In the genomic region with DNA sequence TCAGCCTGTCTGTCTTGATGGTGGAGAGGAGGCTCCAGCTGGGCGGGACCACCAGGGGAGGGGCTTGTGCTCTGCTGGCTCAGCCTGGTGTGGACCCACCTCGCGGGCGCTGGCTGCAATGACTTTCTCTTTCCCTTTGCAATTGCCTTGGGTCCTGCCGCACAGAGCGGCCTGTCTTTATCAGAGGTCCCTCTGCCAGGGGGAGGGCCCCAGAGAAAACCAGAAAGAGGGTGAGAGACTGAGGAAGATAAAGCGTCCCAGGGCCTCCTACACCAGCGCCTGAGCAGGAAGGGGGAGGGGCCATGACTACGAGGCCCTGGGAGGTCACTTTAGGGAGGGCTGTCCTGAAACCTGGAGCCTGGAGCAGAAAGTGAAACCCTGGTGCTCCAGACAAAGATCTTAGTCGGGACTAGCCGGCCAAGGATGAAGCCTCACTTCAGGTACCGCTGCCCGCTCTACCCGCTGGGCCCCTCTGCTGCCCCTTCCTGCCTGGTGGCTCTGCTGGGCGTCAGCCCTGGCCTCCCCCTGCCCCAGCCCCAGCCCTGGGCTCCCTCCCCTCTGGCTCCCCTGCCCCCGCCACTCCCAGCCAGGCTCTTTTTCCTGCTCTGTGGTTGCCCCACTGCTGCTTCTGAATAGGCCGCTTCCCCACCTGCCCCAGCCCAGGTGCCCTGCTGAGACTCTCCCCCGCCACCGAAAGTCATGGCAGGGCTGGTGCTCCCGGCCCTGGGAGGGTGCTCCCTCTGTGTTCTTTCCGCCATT, we compare ENCODE assay signal across 8 cellular contexts. TPM values are rescaled to one million over a fixed set of nuclear protein-coding genes. Genes with fewer than 3 reads are reported as not detected.
DNase-seq lines count a peak whose midpoint lies in the region; ATAC-seq and TF ChIP-seq lines count a peak whose summit lies in the region.
"Not testable (repeated sequence)": the region's sequence is repeated elsewhere in the genome, so short reads cannot be mapped to it uniquely, and the experiment has no call there.

A gene (plus strand): TSS at position 327 of the 759 bp plus-strand sequence. CDS start 97 bp downstream, at position 424.

- H3K27ac ChIP-seq in esophagus (ENCODE audit: low read depth in 2 of 2, low read length in 1 of 2), result peak within 1 kb of the TSS; percentile 76 to 82

- TF ChIP-seq POLR2A in Raji (IDR thresholded peaks at IDR 0.05; ENCODE audit: insufficient read depth, low read depth, low read length), result peak; percentile 44; the same call in 1 of the 2 replicates

- H3K27me3 Mint-ChIP-seq in Caco-2 (ENCODE audit: insufficient read depth, unreplicated experiment); activated T-cell treated with anti-CD3 and anti-CD28 coated beads, Interleukin-2, amount 50 U/mL, for 72 hours (ENCODE audit: low read depth): not testable (repeated sequence)

- not testable (repeated sequence) for H3K36me3 Mint-ChIP-seq in Caco-2 (ENCODE audit: insufficient read depth, unreplicated experiment); activated T-cell treated with anti-CD3 and anti-CD28 coated beads, Interleukin-2, amount 50 U/mL, for 72 hours (ENCODE audit: insufficient read depth in 2 of 2)

- H3K27ac Mint-ChIP-seq in Caco-2 (ENCODE audit: unreplicated experiment), result peak within 1 kb of the TSS; percentile 84
- H3K27ac Mint-ChIP-seq in activated T-cell treated with anti-CD3 and anti-CD28 coated beads, Interleukin-2, amount 50 U/mL, for 72 hours, result peak within 1 kb of the TSS; percentile 84

- peak within 1 kb of the TSS; percentile 49 for H3K4me3 ChIP-seq in Caco-2 (ENCODE audit: low read depth, low read length)
- peak within 1 kb of the TSS; percentile 46 to 54 for H3K4me3 ChIP-seq in esophagus (ENCODE audit: low read depth in 1 of 2, low read length in 2 of 2)
- H3K4me3 ChIP-seq in mononuclear cell (ENCODE audit: low read length), result peak within 1 kb of the TSS; percentile 57

- peak; percentile 77 to 84 for DNase-seq in Caco-2
- peak; percentile 76 to 79 for DNase-seq in activated T-cell treated with anti-CD3 and anti-CD28 coated beads, Interleukin-2, amount 50 U/mL, for 72 hours
- peak; percentile 11 for DNase-seq in stimulated activated CD8-positive, alpha-beta memory T cell treated with anti-CD3 and anti-CD28 coated beads, Interleukin-15, amount 100 ng/mL, for 24 hours (ENCODE audit: low read depth)

- H3K36me3 ChIP-seq in Caco-2 (ENCODE audit: control insufficient read depth, insufficient read depth, low read length); esophagus (ENCODE audit: control insufficient read depth in 2 of 2, insufficient read depth in 2 of 2, low read length in 1 of 2): not testable (repeated sequence)

- intact Hi-C loops in Caco-2 (cut with micrococcal nuclease; ENCODE audit: unreplicated experiment), result loop anchor here (10.0 kb wide), 1 partner anchor 74 kb away; no protein-coding TSS in a partner anchor

- H3K9me3 ChIP-seq in Caco-2; esophagus (ENCODE audit: control insufficient read depth in 2 of 2, insufficient read depth in 1 of 2, low read depth in 1 of 2, low read length in 1 of 2); mononuclear cell (ENCODE audit: low read depth, low read length): not testable (repeated sequence)

- H3K9me3 Mint-ChIP-seq in Caco-2 (ENCODE audit: unreplicated experiment); activated T-cell treated with anti-CD3 and anti-CD28 coated beads, Interleukin-2, amount 50 U/mL, for 72 hours: not testable (repeated sequence)

- not testable (repeated sequence) for H3K4me1 ChIP-seq in Caco-2; esophagus (ENCODE audit: control insufficient read depth in 2 of 2, insufficient read depth in 2 of 2, low read length in 1 of 2)
- peaks cover 22% of the 10 kb centered on the region for H3K4me1 ChIP-seq in mononuclear cell (ENCODE audit: insufficient read depth, low read length)

- WGBS in esophagus, 2 donors, result 1% methylated on average over 12 to 20 of the region's 21 CpGs

- H3K27me3 ChIP-seq in Caco-2 (replicated peaks; ENCODE audit: control insufficient read depth, insufficient read depth, low read length); esophagus (ENCODE audit: control insufficient read depth in 1 of 2, insufficient read depth in 2 of 2, low read length in 2 of 2); mononuclear cell (ENCODE audit: insufficient read depth, low read length): not testable (repeated sequence)

- peak; percentile 87 for ATAC-seq in GM21360 (IDR thresholded peaks at IDR 0.05; ENCODE audit: unreplicated experiment)
- peak; percentile 81 for ATAC-seq in HG03460 (IDR thresholded peaks at IDR 0.05; ENCODE audit: unreplicated experiment)
- peak; percentile 94 to 96 for ATAC-seq in activated T-cell treated with anti-CD3 and anti-CD28 coated beads, Interleukin-2, amount 50 U/mL, for 72 hours (replicated peaks in 1 of 2)

- H3K4me3 Mint-ChIP-seq in Caco-2 (ENCODE audit: unreplicated experiment), result peak within 1 kb of the TSS; percentile 84
- peak within 1 kb of the TSS; percentile 93 to 94 for H3K4me3 Mint-ChIP-seq in activated T-cell treated with anti-CD3 and anti-CD28 coated beads, Interleukin-2, amount 50 U/mL, for 72 hours

- POLR2A ChIA-PET in Caco-2 (lab: Charles Lee), result not testable (repeated sequence)

- CTCF ChIA-PET in Caco-2 (lab: Charles Lee), result not testable (repeated sequence)

- BruUV-seq in Caco-2 (replicated peaks; lab: Mats Ljungman, UMichigan), result not testable (repeated sequence)

- peaks cover 16% of the 10 kb centered on the region for H3K4me1 Mint-ChIP-seq in Caco-2 (ENCODE audit: low read depth, unreplicated experiment)
- peaks cover 39% of the 10 kb centered on the region for H3K4me1 Mint-ChIP-seq in activated T-cell treated with anti-CD3 and anti-CD28 coated beads, Interleukin-2, amount 50 U/mL, for 72 hours (ENCODE audit: low read depth)

- not testable (repeated sequence) for TF ChIP-seq CTCF in Caco-2 (IDR thresholded peaks at IDR 0.05; ENCODE audit: insufficient read depth in 1 of 2, low read depth in 1 of 2, low read length in 1 of 2, severe bottlenecking in 1 of 2, unreplicated experiment in 1 of 2)

RNA-seq across cellular contexts. Expression of the gene that starts here (rescaled TPM):
- total RNA-seq in Caco-2 (2022), result 7.8 and 9.1 TPM in 2 replicates
- total RNA-seq in activated T-cell treated with anti-CD3 and anti-CD28 coated beads, Interleukin-2, amount 50 U/mL, for 72 hours, result 10 to 100 TPM; 44.8 to 49.0 TPM
- 1 to 10 TPM; 1.8 to 5.2 TPM for polyA plus RNA-seq in esophagus
- 0.94 TPM for total RNA-seq in mononuclear cell

Comparison
In these comparisons a context has a peak if more than half of its experiments do, and no peak if none do; other contexts are left out.
1. Peak in every context shown above with its lines: DNase-seq, ATAC-seq, H3K4me3 ChIP-seq and H3K27ac ChIP-seq.
2. DNase-seq: peak in every context shown above with its lines; median percentile 80 in Caco-2; 78 in activated T-cell treated with anti-CD3 and anti-CD28 coated beads, Interleukin-2, amount 50 U/mL, for 72 hours; 11 in stimulated activated CD8-positive, alpha-beta memory T cell treated with anti-CD3 and anti-CD28 coated beads, Interleukin-15, amount 100 ng/mL, for 24 hours.